In the genomic region with DNA sequence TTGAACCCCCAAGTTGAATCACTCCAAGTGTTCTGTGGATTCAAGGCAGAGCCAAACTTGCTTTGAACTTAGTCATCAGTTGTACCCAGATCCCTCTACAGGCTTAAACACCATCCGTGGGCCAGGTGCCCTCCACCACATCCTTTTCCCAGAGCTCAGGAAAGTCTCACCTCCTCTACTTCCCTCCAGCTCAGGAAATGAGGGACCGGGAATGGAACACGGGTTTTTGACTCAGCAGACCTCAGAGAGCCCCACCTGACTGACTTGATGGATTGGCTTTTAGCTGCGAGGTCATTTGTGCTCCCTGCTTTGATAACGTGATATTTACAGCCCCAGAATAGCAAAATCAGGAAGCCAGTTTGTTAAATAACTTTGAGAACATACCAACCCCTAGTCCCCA, we compare ENCODE assay signal across 31 cellular contexts. TPM values are rescaled to one million over a fixed set of nuclear protein-coding genes. Genes with fewer than 3 reads are reported as not detected.
"Had no signal": no experiment of that assay in that cellular context is flagged by ENCODE, and none has a peak within 500 bp of the region (broad histone marks: within the 10 kb centered on the region; RNA-seq: fewer than 3 reads in every experiment).

No MANE protein-coding gene starts in this region.

- FAIRE-seq: astrocyte, RCC 7860 had no signal

- H3K27ac ChIP-seq: cardiac muscle cell, SK-N-MC, VCaP had no signal

- H3K9me3 Mint-ChIP-seq: activated CD4-positive, alpha-beta memory T cell treated with anti-CD3 and anti-CD28 coated beads for 36 hours; activated CD4-positive, alpha-beta T cell treated with anti-CD3 and anti-CD28 coated beads, Interleukin-2, amount 10 ng/mL, durations not matched to agents 7 days and 5 days; activated naive CD4-positive, alpha-beta T cell treated with anti-CD3 and anti-CD28 coated beads, Interleukin-2, amount 50 U/mL, for 24 hours; activated T-helper 1 cell treated with anti-CD3 and anti-CD28 coated beads, Interleukin-12 subunit alpha, Interleukin-12 subunit beta, Interleukin-2, Interleukin-4 antibody, amounts not matched to agents 30 ng/mL and 10 ng/mL and 1 ng/mL, durations not matched to agents 14 hours and 24 hours and 36 hours; brain had no signal

- DNase-seq: activated CD4-positive, alpha-beta memory T cell treated with anti-CD3 and anti-CD28 coated beads for 36 hours; activated CD4-positive, alpha-beta T cell treated with anti-CD3 and anti-CD28 coated beads, Interleukin-2, amount 10 ng/mL, durations not matched to agents 7 days and 5 days; activated CD4-positive, CD25-positive, alpha-beta regulatory T cell; activated CD8-positive, alpha-beta memory T cell treated with anti-CD3 and anti-CD28 coated beads for 24 hours; activated effector memory CD4-positive, alpha-beta T cell treated with Interleukin-2 at 50 U/mL for 16 hours; activated naive CD4-positive, alpha-beta T cell; KG1; MV-4-11; NCI-H1092 treated with DMSO at 0.1 percent for 48 hours; NCI-H1417 treated with DMSO at 0.1 percent for 48 hours; NCI-H1694; NCI-H2029; NCI-H2107; NCI-H2171 treated with DMSO at 0.1 percent for 48 hours; NCI-H345; NCI-H510A; NCI-H526 treated with DMSO at 0.1 percent for 48 hours; NCI-H82; OCI-M1; SIG-M5; T-helper 1 cell had no signal

- H3K27me3 Mint-ChIP-seq: activated CD4-positive, alpha-beta memory T cell treated with anti-CD3 and anti-CD28 coated beads for 36 hours; activated CD4-positive, alpha-beta T cell treated with anti-CD3 and anti-CD28 coated beads, Interleukin-2, amount 10 ng/mL, durations not matched to agents 7 days and 5 days; activated naive CD4-positive, alpha-beta T cell treated with anti-CD3 and anti-CD28 coated beads, Interleukin-2, amount 50 U/mL, for 24 hours; brain had no signal

- H3K27me3 ChIP-seq: cardiac muscle cell had no signal

- H3K4me1 Mint-ChIP-seq: activated naive CD4-positive, alpha-beta T cell treated with anti-CD3 and anti-CD28 coated beads, Interleukin-2, amount 50 U/mL, for 24 hours; brain had no signal

- H3K4me3 Mint-ChIP-seq: activated CD4-positive, alpha-beta memory T cell treated with anti-CD3 and anti-CD28 coated beads for 36 hours; activated CD4-positive, alpha-beta T cell treated with anti-CD3 and anti-CD28 coated beads, Interleukin-2, amount 10 ng/mL, durations not matched to agents 7 days and 5 days; activated naive CD4-positive, alpha-beta T cell treated with anti-CD3 and anti-CD28 coated beads, Interleukin-2, amount 50 U/mL, for 24 hours; activated T-helper 1 cell treated with anti-CD3 and anti-CD28 coated beads, Interleukin-12 subunit alpha, Interleukin-12 subunit beta, Interleukin-2, Interleukin-4 antibody, amounts not matched to agents 30 ng/mL and 10 ng/mL and 1 ng/mL, durations not matched to agents 14 hours and 24 hours and 36 hours; brain had no signal

- H3K27ac Mint-ChIP-seq: activated CD4-positive, alpha-beta memory T cell treated with anti-CD3 and anti-CD28 coated beads for 36 hours; activated CD4-positive, alpha-beta T cell treated with anti-CD3 and anti-CD28 coated beads, Interleukin-2, amount 10 ng/mL, durations not matched to agents 7 days and 5 days; activated naive CD4-positive, alpha-beta T cell treated with anti-CD3 and anti-CD28 coated beads, Interleukin-2, amount 50 U/mL, for 24 hours; activated T-helper 1 cell treated with anti-CD3 and anti-CD28 coated beads, Interleukin-12 subunit alpha, Interleukin-12 subunit beta, Interleukin-2, Interleukin-4 antibody, amounts not matched to agents 30 ng/mL and 10 ng/mL and 1 ng/mL, durations not matched to agents 14 hours and 24 hours and 36 hours; brain had no signal

- H3K4me3 ChIP-seq: cardiac muscle cell, SK-N-MC had no signal

RNA-seq across cellular contexts. Expression of gene MYO15A, which starts 49.3 kb away (rescaled TPM):
- total RNA-seq: LHCN-M2, M059J had no signal
